1 cellular context compared by ENCODE assay signal in the genomic region with DNA sequence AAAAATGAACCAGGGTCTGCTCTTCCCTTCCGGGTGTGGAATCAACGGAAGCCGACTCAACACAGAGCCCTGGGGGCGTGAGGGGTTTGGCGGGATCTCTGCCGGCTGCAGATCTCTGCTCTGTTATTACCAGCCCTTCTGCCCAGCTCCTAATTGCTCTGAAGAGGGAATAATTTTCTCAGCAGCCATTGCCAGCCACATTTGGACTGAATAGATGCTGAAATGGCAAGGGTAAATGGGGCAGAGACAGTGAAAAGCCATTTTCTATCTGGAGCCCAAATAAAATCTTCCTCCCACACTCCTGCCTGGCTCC.
TF ChIP-seq lines count a peak whose summit lies in the region.

No MANE protein-coding gene starts in this region.

TF ChIP-seq in IMR-90, 13 proteins besides CTCF, POLR2A, EP300 and RAD21 (continued from another document):
- TF ChIP-seq, protein P1, sequence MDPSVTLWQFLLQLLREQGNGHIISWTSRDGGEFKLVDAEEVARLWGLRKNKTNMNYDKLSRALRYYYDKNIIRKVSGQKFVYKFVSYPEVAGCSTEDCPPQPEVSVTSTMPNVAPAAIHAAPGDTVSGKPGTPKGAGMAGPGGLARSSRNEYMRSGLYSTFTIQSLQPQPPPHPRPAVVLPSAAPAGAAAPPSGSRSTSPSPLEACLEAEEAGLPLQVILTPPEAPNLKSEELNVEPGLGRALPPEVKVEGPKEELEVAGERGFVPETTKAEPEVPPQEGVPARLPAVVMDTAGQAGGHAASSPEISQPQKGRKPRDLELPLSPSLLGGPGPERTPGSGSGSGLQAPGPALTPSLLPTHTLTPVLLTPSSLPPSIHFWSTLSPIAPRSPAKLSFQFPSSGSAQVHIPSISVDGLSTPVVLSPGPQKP (IDR thresholded peaks at IDR 0.05; ENCODE audit: borderline replicate concordance, low read depth, low read length) = no peak
- TF ChIP-seq BHLHE40 (IDR thresholded peaks at IDR 0.05; ENCODE audit: low read depth, low read length) (no peak), MAZ (IDR thresholded peaks at IDR 0.05; ENCODE audit: borderline replicate concordance, low read depth, low read length) (no peak), RFX5 (IDR thresholded peaks at IDR 0.05; ENCODE audit: low read depth, low read length) (no peak), NFE2L2 (IDR thresholded peaks at IDR 0.05; ENCODE audit: low read depth, low read length) (no peak), MAFK (IDR thresholded peaks at IDR 0.05; ENCODE audit: low read depth, low read length) (no peak), RCOR1 (IDR thresholded peaks at IDR 0.05; ENCODE audit: insufficient replicate concordance, low read length) (no peak), CEBPB (IDR thresholded peaks at IDR 0.05; ENCODE audit: low read depth, low read length) (no peak), USF2 (IDR thresholded peaks at IDR 0.05; ENCODE audit: low read depth, low read length) (no peak), MXI1 (IDR thresholded peaks at IDR 0.05; ENCODE audit: borderline replicate concordance, low read depth, low read length) (no peak), CHD1 (IDR thresholded peaks at IDR 0.05; ENCODE audit: low read depth, low read length) (no peak), SMC3 (IDR thresholded peaks at IDR 0.05; ENCODE audit: low read depth, low read length) (no peak)
TF ChIP-seq in IMR-90: peak in this region for 0.
